ENCODE assay signal across 5 cellular contexts in genomic region chr10:34189830-34190229, GRCh38.
"Had no signal": no experiment of that assay in that cellular context is flagged by ENCODE, and none has a peak within 500 bp of the region (broad histone marks: within the 10 kb centered on the region; RNA-seq: fewer than 3 reads in every experiment).

No MANE protein-coding gene starts in this region.

- H3K4me3 Mint-ChIP-seq: GM23338, H9, IgD-negative memory B cell had no signal

- H3K36me3 Mint-ChIP-seq: IgD-negative memory B cell had no signal

- H2AFZ ChIP-seq: GM23338 had no signal

- H3K4me2 ChIP-seq: GM23338 had no signal

- H3K9me3 Mint-ChIP-seq: GM23338, H9 had no signal

- H3K4me1 Mint-ChIP-seq: IgD-negative memory B cell had no signal

- H3K4me3 ChIP-seq: GM23338 had no signal

- ATAC-seq: GM23338, HepG2 had no signal

- H3K27ac Mint-ChIP-seq: IgD-negative memory B cell had no signal

- DNase-seq: H9, HCEC 1CT had no signal
